ENCODE assay signal across 8 cellular contexts in the genomic region with DNA sequence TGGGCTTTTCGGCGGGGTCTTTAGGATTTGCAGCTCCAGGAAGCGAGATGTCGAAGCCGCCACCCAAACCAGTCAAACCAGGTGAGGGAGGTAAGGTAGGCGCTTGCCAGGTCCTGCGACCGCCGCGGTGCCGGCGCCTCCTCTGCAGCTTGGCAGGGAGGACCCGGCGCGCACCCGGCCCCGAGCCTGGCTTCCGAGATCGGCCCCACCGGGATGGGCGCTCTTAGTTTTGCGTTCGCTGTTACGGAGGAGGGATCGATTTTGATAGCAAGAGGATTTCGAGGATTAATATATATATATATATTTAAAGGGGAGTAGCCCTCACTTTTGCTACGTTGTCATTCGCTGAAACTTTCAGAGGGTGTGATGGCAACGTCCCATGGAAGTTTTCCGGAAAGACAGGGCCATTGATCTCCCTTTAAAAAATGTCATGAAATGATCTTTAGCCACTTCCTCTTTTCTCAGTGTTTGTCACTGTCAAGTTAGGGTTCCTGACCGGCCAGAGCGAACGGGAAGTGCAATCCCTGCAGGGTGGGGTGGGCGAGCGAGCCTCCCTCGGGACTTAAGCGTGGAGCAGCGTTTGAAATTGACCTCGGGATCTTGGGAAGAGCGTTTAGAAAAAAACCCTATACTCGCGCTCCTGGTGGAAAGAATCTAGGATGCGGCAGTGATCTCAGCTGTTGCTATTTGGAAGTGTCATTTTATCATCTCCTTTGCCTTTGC. TPM values are rescaled to one million over a fixed set of nuclear protein-coding genes. Genes with fewer than 3 reads are reported as not detected.
DNase-seq lines count a peak whose midpoint lies in the region; ATAC-seq and TF ChIP-seq lines count a peak whose summit lies in the region.

No MANE protein-coding gene starts in this region.

- POLR2A ChIA-PET in CD8-positive, alpha-beta memory T cell (lab: Charles Lee), result interaction anchor here (0.6 to 3.8 kb wide), 12 partner anchors 9 to 801 kb away, joined by 3 to 53 read pairs (median 6); partner anchors contain the start of genes C9orf40, CARNMT1 and PCSK5
- POLR2A ChIA-PET in naive thymus-derived CD8-positive, alpha-beta T cell (lab: Charles Lee), result interaction anchor here (0.6 to 5.2 kb wide), 16 partner anchors 14 to 1306 kb away, joined by 3 to 76 read pairs (median 4); partner anchors contain the start of genes C9orf40, CARNMT1 and RFK

- H3K9me3 Mint-ChIP-seq in CD8-positive, alpha-beta memory T cell, result no peaks in the 10 kb centered on the region
- H3K9me3 Mint-ChIP-seq in activated T-cell treated with anti-CD3 and anti-CD28 coated beads, Interleukin-2, amount 50 U/mL, for 72 hours, result no peaks in the 10 kb centered on the region
- H3K9me3 Mint-ChIP-seq in naive thymus-derived CD8-positive, alpha-beta T cell, result no peaks in the 10 kb centered on the region

- H3K4me3 Mint-ChIP-seq in CD8-positive, alpha-beta memory T cell, result peak overlapping the region; percentile 92 to 100 (median 99)
- peak overlapping the region; percentile 92 to 95 for H3K4me3 Mint-ChIP-seq in activated T-cell treated with anti-CD3 and anti-CD28 coated beads, Interleukin-2, amount 50 U/mL, for 72 hours
- H3K4me3 Mint-ChIP-seq in naive thymus-derived CD8-positive, alpha-beta T cell, result peak overlapping the region; percentile 86 to 100 (median 99)

- H3K36me3 Mint-ChIP-seq in CD8-positive, alpha-beta memory T cell, result peaks cover 0 to 21% (median 0%) of the 10 kb centered on the region in 3 donors
- H3K36me3 Mint-ChIP-seq in activated T-cell treated with anti-CD3 and anti-CD28 coated beads, Interleukin-2, amount 50 U/mL, for 72 hours (ENCODE audit: insufficient read depth in 2 of 2), result peaks cover 2 to 6% of the 10 kb centered on the region in 2 donors
- H3K36me3 Mint-ChIP-seq in naive thymus-derived CD8-positive, alpha-beta T cell, result peaks cover 0 to 5% (median 5%) of the 10 kb centered on the region in 3 donors

- DNase-seq in CD8-positive, alpha-beta memory T cell, result no peak
- peak; percentile 63 for DNase-seq in NCI-H82 (lab: John Stamatoyannopoulos, UW)
- peak; percentile 16 to 29 for DNase-seq in activated T-cell treated with anti-CD3 and anti-CD28 coated beads, Interleukin-2, amount 50 U/mL, for 72 hours
- DNase-seq in fibroblast of pulmonary artery (ENCODE audit: low read depth), result peak; percentile 69
- DNase-seq in naive thymus-derived CD8-positive, alpha-beta T cell, result peak in 1 of 10 donors; percentile 25
- no peak for DNase-seq in mesenteric fat pad (ENCODE audit: low spot score)

- no peaks in the 10 kb centered on the region for H3K36me3 ChIP-seq in CD8-positive, alpha-beta memory T cell (ENCODE audit: insufficient read depth, low read length)

- no peaks in the 10 kb centered on the region for H3K27me3 Mint-ChIP-seq in CD8-positive, alpha-beta memory T cell
- H3K27me3 Mint-ChIP-seq in activated T-cell treated with anti-CD3 and anti-CD28 coated beads, Interleukin-2, amount 50 U/mL, for 72 hours (ENCODE audit: low read depth), result no peaks in the 10 kb centered on the region
- no peaks in the 10 kb centered on the region for H3K27me3 Mint-ChIP-seq in naive thymus-derived CD8-positive, alpha-beta T cell

- no peaks in the 10 kb centered on the region for H3K27me3 ChIP-seq in CD8-positive, alpha-beta memory T cell (ENCODE audit: insufficient read depth, low read length, poor library complexity, severe bottlenecking)

- ATAC-seq in GM19025 (IDR thresholded peaks at IDR 0.05; ENCODE audit: low read depth, unreplicated experiment), result peak; percentile 21
- peak; percentile 33 for ATAC-seq in HG03108 (IDR thresholded peaks at IDR 0.05; ENCODE audit: unreplicated experiment)
- ATAC-seq in activated T-cell treated with anti-CD3 and anti-CD28 coated beads, Interleukin-2, amount 50 U/mL, for 72 hours (replicated peaks in 1 of 2), result peak; percentile 24 to 26
- peak; percentile 48 to 53 for ATAC-seq in naive thymus-derived CD8-positive, alpha-beta T cell

- peaks cover 62% of the 10 kb centered on the region for H3K4me1 ChIP-seq in CD8-positive, alpha-beta memory T cell (ENCODE audit: insufficient read depth, low read length)

- H3K27ac Mint-ChIP-seq in CD8-positive, alpha-beta memory T cell, result peak overlapping the region; percentile 75 to 99 (median 96)
- H3K27ac Mint-ChIP-seq in activated T-cell treated with anti-CD3 and anti-CD28 coated beads, Interleukin-2, amount 50 U/mL, for 72 hours, result peak overlapping the region; percentile 84
- H3K27ac Mint-ChIP-seq in naive thymus-derived CD8-positive, alpha-beta T cell, result peak overlapping the region; percentile 60 to 95 (median 91)

- H3K4me3 ChIP-seq in CD8-positive, alpha-beta memory T cell (ENCODE audit: low read length), result peak overlapping the region; percentile 85
- peak overlapping the region; percentile 87 for H3K4me3 ChIP-seq in fibroblast of pulmonary artery (replicated peaks; ENCODE audit: low read depth, low read length)

- TF ChIP-seq CTCF in fibroblast of pulmonary artery (IDR thresholded peaks at IDR 0.05; ENCODE audit: low read length, missing control alignments), result peak; percentile 48

- CTCF ChIA-PET in CD8-positive, alpha-beta memory T cell (lab: Charles Lee), result interaction anchor here (0.6 to 2.5 kb wide), 7 partner anchors 33 to 137 kb away, joined by 3 to 20 read pairs (median 4); partner anchors contain the start of genes C9orf40 and CARNMT1

- peak overlapping the region; percentile 85 for H3K27ac ChIP-seq in CD8-positive, alpha-beta memory T cell (ENCODE audit: low read depth, low read length)

- peaks cover 65 to 83% (median 78%) of the 10 kb centered on the region in 3 donors for H3K4me1 Mint-ChIP-seq in CD8-positive, alpha-beta memory T cell
- peaks cover 66% of the 10 kb centered on the region for H3K4me1 Mint-ChIP-seq in activated T-cell treated with anti-CD3 and anti-CD28 coated beads, Interleukin-2, amount 50 U/mL, for 72 hours (ENCODE audit: low read depth)
- H3K4me1 Mint-ChIP-seq in naive thymus-derived CD8-positive, alpha-beta T cell, result peaks cover 28 to 85% (median 77%) of the 10 kb centered on the region in 4 donors

- no peaks in the 10 kb centered on the region for H3K9me3 ChIP-seq in CD8-positive, alpha-beta memory T cell (ENCODE audit: low read length)

RNA-seq across cellular contexts. Expression of gene OSTF1, which starts 0.5 kb away (rescaled TPM):
- total RNA-seq in CD8-positive, alpha-beta memory T cell, result 10 to 100 TPM; 71.9 to 76.0 TPM
- 170 TPM for polyA plus RNA-seq in CD8-positive, alpha-beta memory T cell
- total RNA-seq in activated T-cell treated with anti-CD3 and anti-CD28 coated beads, Interleukin-2, amount 50 U/mL, for 72 hours, result 100 to 1,000 TPM in 1 of 2 donors, 10 to 100 TPM in 1; 71.9 to 109 TPM
- 10 to 100 TPM; 51.6 to 53.4 TPM for total RNA-seq in naive thymus-derived CD8-positive, alpha-beta T cell
- polyA plus RNA-seq in naive thymus-derived CD8-positive, alpha-beta T cell, result 100 to 1,000 TPM; 131 to 151 (median 132) TPM
- 69.7 TPM for total RNA-seq in mesenteric fat pad

RNA-seq across cellular contexts. Expression of gene NMRK1, which starts 0.9 kb away (rescaled TPM):
- total RNA-seq in CD8-positive, alpha-beta memory T cell, result 10 to 100 TPM; 14.1 to 14.6 TPM
- 48.4 TPM for polyA plus RNA-seq in CD8-positive, alpha-beta memory T cell
- total RNA-seq in activated T-cell treated with anti-CD3 and anti-CD28 coated beads, Interleukin-2, amount 50 U/mL, for 72 hours, result 10 to 100 TPM; 41.0 to 59.3 TPM
- total RNA-seq in naive thymus-derived CD8-positive, alpha-beta T cell, result 10 to 100 TPM; 79.5 to 85.3 TPM
- 10 to 100 TPM; 43.0 to 67.5 (median 55.4) TPM for polyA plus RNA-seq in naive thymus-derived CD8-positive, alpha-beta T cell
- total RNA-seq in mesenteric fat pad, result 33.7 TPM

Comparison
In these comparisons a context has a peak if more than half of its experiments do, and no peak if none do; other contexts are left out.
1. DNase-seq: peak in NCI-H82 (single experiment), activated T-cell treated with anti-CD3 and anti-CD28 coated beads, Interleukin-2, amount 50 U/mL, for 72 hours (2 of 2) and fibroblast of pulmonary artery (single experiment); none in CD8-positive, alpha-beta memory T cell (0 of 5) and mesenteric fat pad (single experiment).
2. Peak in every context shown above with its lines, with median percentiles within 50 percentile points of each other: H3K27ac Mint-ChIP-seq, H3K4me3 Mint-ChIP-seq and ATAC-seq.